Comparison of ENCODE assay signal across 20 cellular contexts in genomic region chr14:104221636-104222375, GRCh38.
DNase-seq lines count a peak whose midpoint lies in the region; TF ChIP-seq lines count a peak whose summit lies in the region.
"Had no signal": no experiment of that assay in that cellular context is flagged by ENCODE, and none has a peak within 500 bp of the region (broad histone marks: within the 10 kb centered on the region; RNA-seq: fewer than 3 reads in every experiment).

No MANE protein-coding gene starts in this region.

- TF ChIP-seq CTCF in adrenal gland (IDR thresholded peaks at IDR 0.05) (no peak), neural progenitor cell (IDR thresholded peaks at IDR 0.05) (no peak), GM20000 (IDR thresholded peaks at IDR 0.05; ENCODE audit: extremely low read depth, missing control alignments) (no peak)

- H3K4me2 ChIP-seq in neural progenitor cell, result no peak overlapping the region

- intact Hi-C loops in adrenal gland (cut with DNase I), result no loop called here

- 79 to 93% (median 83%) methylated on average over 12 to 21 of the region's 21 CpGs for WGBS in adrenal gland, 4 donors

- DNase-seq in DMS 273 (lab: John Stamatoyannopoulos, UW; ENCODE audit: unreplicated experiment), result peak; percentile 41
- DNase-seq in DMS 273 treated with DMSO at 0.1 percent for 48 hours (lab: John Stamatoyannopoulos, UW), result no peak
- DNase-seq in DMS153 treated with DMSO at 0.1 percent for 48 hours (lab: John Stamatoyannopoulos, UW; ENCODE audit: unreplicated experiment), result peak; percentile 3
- DNase-seq in adrenal gland, result peak; percentile 71 to 93 (median 86)
- no peak for DNase-seq in neural progenitor cell (ENCODE audit: low spot score)
- DNase-seq in GM20000 (ENCODE audit: low spot score), result no peak
- no peak for DNase-seq in NCI-H146 treated with DMSO at 0.1 percent for 48 hours (lab: John Stamatoyannopoulos, UW; ENCODE audit: unreplicated experiment)
- DNase-seq in activated T-cell treated with anti-CD3 and anti-CD28 coated beads for 4 hours, result no peak
- DNase-seq: activated CD4-positive, alpha-beta T cell treated with anti-CD3 and anti-CD28 coated beads, Interleukin-2, amount 10 ng/mL, durations not matched to agents 24 days and 14 days; activated CD8-positive, alpha-beta memory T cell treated with anti-CD3 and anti-CD28 coated beads, Interleukin-2, amount 50 U/mL, for 48 hours; activated effector memory CD4-positive, alpha-beta T cell treated with anti-CD3 and anti-CD28 coated beads, Interleukin-2, amount 50 U/mL, for 16 hours; effector memory CD4-positive, alpha-beta T cell; esophagus squamous epithelium; left cardiac atrium; NCI-H1092 treated with DMSO at 0.1 percent for 48 hours; stimulated activated naive CD4-positive, alpha-beta T cell had no signal

- TF ChIP-seq POLR2A in adrenal gland (IDR thresholded peaks at IDR 0.05), result no peak

- peaks cover 7% of the 10 kb centered on the region for H3K27me3 Mint-ChIP-seq in neural progenitor cell (ENCODE audit: insufficient read depth, low read depth)
- H3K27me3 Mint-ChIP-seq: activated CD4-positive, alpha-beta T cell treated with anti-CD3 and anti-CD28 coated beads, Interleukin-2, amount 10 ng/mL, durations not matched to agents 24 days and 14 days had no signal

- H3K4me3 ChIP-seq in adrenal gland (no peak overlapping the region), neural progenitor cell (no peak overlapping the region)
- H3K4me3 ChIP-seq: esophagus squamous epithelium, tibial nerve had no signal

- no peak overlapping the region for H3K9ac ChIP-seq in neural progenitor cell

- H3K4me1 Mint-ChIP-seq in neural progenitor cell, result peaks cover 21% of the 10 kb centered on the region
- H3K4me1 Mint-ChIP-seq: activated CD4-positive, alpha-beta T cell treated with anti-CD3 and anti-CD28 coated beads, Interleukin-2, amount 10 ng/mL, durations not matched to agents 24 days and 14 days had no signal

- H3K27ac Mint-ChIP-seq in neural progenitor cell, result peak overlapping the region; percentile 46
- H3K27ac Mint-ChIP-seq: activated CD4-positive, alpha-beta T cell treated with anti-CD3 and anti-CD28 coated beads, Interleukin-2, amount 10 ng/mL, durations not matched to agents 24 days and 14 days; B cell had no signal

- no peaks in the 10 kb centered on the region for H3K9me3 ChIP-seq in adrenal gland (replicated peaks in 1 of 3)
- no peaks in the 10 kb centered on the region for H3K9me3 ChIP-seq in neural progenitor cell (ENCODE audit: low read depth)

- no peaks in the 10 kb centered on the region for H3K9me3 Mint-ChIP-seq in neural progenitor cell
- H3K9me3 Mint-ChIP-seq: activated CD4-positive, alpha-beta T cell treated with anti-CD3 and anti-CD28 coated beads, Interleukin-2, amount 10 ng/mL, durations not matched to agents 24 days and 14 days had no signal

- H3K4me1 ChIP-seq in adrenal gland (replicated peaks in 1 of 2) (peaks cover 14 to 20% of the 10 kb centered on the region in 2 donors), neural progenitor cell (peaks cover 37% of the 10 kb centered on the region)

- H3K79me2 ChIP-seq in neural progenitor cell (ENCODE audit: low read depth), result no peaks in the 10 kb centered on the region

- H4K20me1 ChIP-seq in neural progenitor cell (ENCODE audit: low read depth), result no peaks in the 10 kb centered on the region

- H3K27me3 ChIP-seq in adrenal gland (no peaks in the 10 kb centered on the region), neural progenitor cell (no peaks in the 10 kb centered on the region)

- H3F3A ChIP-seq in neural progenitor cell (ENCODE audit: low read depth), result no peaks in the 10 kb centered on the region

- H3K36me3 Mint-ChIP-seq in neural progenitor cell, result no peaks in the 10 kb centered on the region

- H3K27ac ChIP-seq in adrenal gland (peak overlapping the region in 4 of 5 donors; percentile 37 to 89 (median 83)), neural progenitor cell (no peak overlapping the region)
- H3K27ac ChIP-seq: 22Rv1, esophagus squamous epithelium, RWPE1, tibial nerve had no signal

- no peaks in the 10 kb centered on the region for H3K36me3 ChIP-seq in adrenal gland (replicated peaks in 1 of 2)
- no peaks in the 10 kb centered on the region for H3K36me3 ChIP-seq in neural progenitor cell
- H3K36me3 ChIP-seq: esophagus squamous epithelium, tibial nerve had no signal

- no peak overlapping the region for H2AFZ ChIP-seq in neural progenitor cell (replicated peaks)

- H3K4me3 Mint-ChIP-seq in neural progenitor cell, result no peak overlapping the region
- H3K4me3 Mint-ChIP-seq: activated CD4-positive, alpha-beta T cell treated with anti-CD3 and anti-CD28 coated beads, Interleukin-2, amount 10 ng/mL, durations not matched to agents 24 days and 14 days; B cell had no signal

Comparison
In these comparisons a context has a peak if more than half of its experiments do, and no peak if none do; other contexts are left out.
1. DNase-seq: peak in DMS 273 (single experiment), DMS153 treated with DMSO at 0.1 percent for 48 hours (single experiment) and adrenal gland (7 of 7); none in DMS 273 treated with DMSO at 0.1 percent for 48 hours (single experiment), neural progenitor cell (single experiment), GM20000 (single experiment), NCI-H146 treated with DMSO at 0.1 percent for 48 hours (single experiment) and activated T-cell treated with anti-CD3 and anti-CD28 coated beads for 4 hours (single experiment).